ENCODE assay signal across 20 cellular contexts in genomic region chr9:127083133-127083532, GRCh38. TPM values are rescaled to one million over a fixed set of nuclear protein-coding genes. Genes with fewer than 3 reads are reported as not detected.
"Had no signal": no experiment of that assay in that cellular context is flagged by ENCODE, and none has a peak within 500 bp of the region (broad histone marks: within the 10 kb centered on the region; RNA-seq: fewer than 3 reads in every experiment).

No MANE protein-coding gene starts in this region.

- H3K9me3 Mint-ChIP-seq: activated CD4-positive, alpha-beta T cell treated with anti-CD3 and anti-CD28 coated beads, Interleukin-2, amount 10 ng/mL, durations not matched to agents 24 days and 14 days; activated CD8-positive, alpha-beta T cell treated with anti-CD3 and anti-CD28 coated beads for 36 hours; activated T-cell treated with anti-CD3 and anti-CD28 coated beads, Interleukin-2, amount 50 U/mL, for 72 hours; dendritic cell treated with granulocyte-macrophage colony-stimulating factor and Interleukin-4, amounts not matched to agents 40 ng/mL and 50 ng/mL, for 4 days; T-cell had no signal

- H3K27ac Mint-ChIP-seq: activated CD4-positive, alpha-beta T cell treated with anti-CD3 and anti-CD28 coated beads, Interleukin-2, amount 10 ng/mL, durations not matched to agents 24 days and 14 days; activated CD8-positive, alpha-beta T cell treated with anti-CD3 and anti-CD28 coated beads for 36 hours; activated T-cell treated with anti-CD3 and anti-CD28 coated beads, Interleukin-2, amount 50 U/mL, for 72 hours; dendritic cell treated with granulocyte-macrophage colony-stimulating factor and Interleukin-4, amounts not matched to agents 40 ng/mL and 50 ng/mL, for 4 days; progenitor cell of endocrine pancreas; T-cell had no signal

- H3K9me3 ChIP-seq: transverse colon, vagina had no signal

- H3K4me1 ChIP-seq: transverse colon, vagina had no signal

- ATAC-seq: activated CD8-positive, alpha-beta T cell treated with anti-CD3 and anti-CD28 coated beads for 36 hours; left colon; stimulated activated naive CD8-positive, alpha-beta T cell treated with anti-CD3 and anti-CD28 coated beads, Interleukin-15, Interleukin-2, amounts not matched to agents 100 U/mL and 50 U/mL, for 24 hours; T-cell had no signal

- H3K4me3 Mint-ChIP-seq: activated CD4-positive, alpha-beta T cell treated with anti-CD3 and anti-CD28 coated beads, Interleukin-2, amount 10 ng/mL, durations not matched to agents 24 days and 14 days; activated CD8-positive, alpha-beta T cell treated with anti-CD3 and anti-CD28 coated beads for 36 hours; activated T-cell treated with anti-CD3 and anti-CD28 coated beads, Interleukin-2, amount 50 U/mL, for 72 hours; dendritic cell treated with granulocyte-macrophage colony-stimulating factor and Interleukin-4, amounts not matched to agents 40 ng/mL and 50 ng/mL, for 4 days; T-cell had no signal

- H3K36me3 ChIP-seq: brain microvascular endothelial cell, transverse colon had no signal

- H3K27me3 ChIP-seq: transverse colon, vagina had no signal

- H3K27ac ChIP-seq: brain microvascular endothelial cell, skin epidermis, transverse colon, vagina had no signal

- DNase-seq: activated CD4-positive, alpha-beta T cell treated with anti-CD3 and anti-CD28 coated beads, Interleukin-2, amount 10 ng/mL, durations not matched to agents 24 days and 14 days; activated CD4-positive, CD25-positive, alpha-beta regulatory T cell; activated CD8-positive, alpha-beta T cell treated with anti-CD3 and anti-CD28 coated beads for 36 hours; activated effector memory CD4-positive, alpha-beta T cell treated with anti-CD3 and anti-CD28 coated beads, Interleukin-2, amount 50 U/mL, for 16 hours; activated naive CD4-positive, alpha-beta T cell treated with anti-CD3 and anti-CD28 coated beads, Interleukin-2, amount 50 U/mL, for 16 hours; activated T-cell treated with anti-CD3 and anti-CD28 coated beads, Interleukin-2, amount 50 U/mL, for 72 hours; aorta; brain microvascular endothelial cell; hippocampal formation; left colon; mammary epithelial cell; midbrain; right cardiac atrium; stimulated activated naive CD8-positive, alpha-beta T cell treated with anti-CD3 and anti-CD28 coated beads, Interleukin-15, Interleukin-2, amounts not matched to agents 100 U/mL and 50 U/mL, for 24 hours; T-cell; transverse colon had no signal

- H3K4me3 ChIP-seq: skin epidermis, transverse colon, vagina had no signal

RNA-seq across cellular contexts. Expression of gene ANGPTL2, which starts 39.3 kb away (rescaled TPM):
- total RNA-seq: activated CD4-positive, alpha-beta T cell treated with anti-CD3 and anti-CD28 coated beads, Interleukin-2, amount 10 ng/mL, durations not matched to agents 24 days and 14 days; activated CD8-positive, alpha-beta T cell treated with anti-CD3 and anti-CD28 coated beads for 36 hours; activated T-cell treated with anti-CD3 and anti-CD28 coated beads, Interleukin-2, amount 50 U/mL, for 72 hours had no signal
